Comparison of ENCODE assay signal across 21 cellular contexts in genomic region chr6:170231496-170232185, GRCh38. TPM values are rescaled to one million over a fixed set of nuclear protein-coding genes. Genes with fewer than 3 reads are reported as not detected.
DNase-seq lines count a peak whose midpoint lies in the region; FAIRE-seq and TF ChIP-seq lines count a peak whose summit lies in the region.
"Had no signal": no experiment of that assay in that cellular context is flagged by ENCODE, and none has a peak within 500 bp of the region (broad histone marks: within the 10 kb centered on the region; RNA-seq: fewer than 3 reads in every experiment).

No MANE protein-coding gene starts in this region.

- peak overlapping the region; percentile 54 for H3K27ac Mint-ChIP-seq in activated CD4-positive, alpha-beta T cell treated with anti-CD3 and anti-CD28 coated beads, Interleukin-2, amount 10 ng/mL, durations not matched to agents 7 days and 5 days
- no peak overlapping the region for H3K27ac Mint-ChIP-seq in MCF 10A (ENCODE audit: low read depth, unreplicated experiment)
- H3K27ac Mint-ChIP-seq: activated naive CD8-positive, alpha-beta T cell; stimulated activated naive CD8-positive, alpha-beta T cell treated with anti-CD3 and anti-CD28 coated beads, Interleukin-15, Interleukin-2, amounts not matched to agents 100 ng/mL and 50 ng/mL, for 24 hours had no signal

- CTCF ChIA-PET in activated CD4-positive, alpha-beta T cell treated with anti-CD3 and anti-CD28 coated beads, Interleukin-2, amount 10 ng/mL, durations not matched to agents 7 days and 5 days (lab: Charles Lee) = interaction anchor here (0.5 to 1.5 kb wide), 2 partner anchors 428 to 707 kb away, joined by 3 read pairs; no protein-coding TSS in a partner anchor
- CTCF ChIA-PET in MCF 10A (lab: Yijun Ruan, JAX) = interaction anchor here (1.4 kb wide), 1 partner anchor 263 kb away, joined by 4 read pairs; no protein-coding TSS in a partner anchor

- H3K4me3 ChIP-seq in small intestine (ENCODE audit: low read depth in 1 of 2, low read length in 2 of 2) = no peak overlapping the region
- H3K4me3 ChIP-seq: GM23248, left lung, pancreas, upper lobe of left lung had no signal

- H3K4me1 Mint-ChIP-seq in activated CD4-positive, alpha-beta T cell treated with anti-CD3 and anti-CD28 coated beads, Interleukin-2, amount 10 ng/mL, durations not matched to agents 7 days and 5 days = no peaks in the 10 kb centered on the region
- peaks cover 14% of the 10 kb centered on the region for H3K4me1 Mint-ChIP-seq in MCF 10A (ENCODE audit: insufficient read depth, unreplicated experiment)

- FAIRE-seq in small intestine (lab: Jason Lieb, UNC) (no peak), urothelium cell line (lab: Jason Lieb, UNC) (no peak), H54 (lab: Jason Lieb, UNC) (no peak)
- FAIRE-seq: pancreas had no signal

- no TSS peak for BruUV-seq in MCF 10A (replicated peaks; lab: Mats Ljungman, UMichigan)

- H3K9me3 ChIP-seq in small intestine (ENCODE audit: control insufficient read depth, low read depth) = no peaks in the 10 kb centered on the region
- H3K9me3 ChIP-seq: left lung, pancreas, upper lobe of left lung had no signal

- no peak for DNase-seq in activated CD4-positive, alpha-beta T cell treated with anti-CD3 and anti-CD28 coated beads, Interleukin-2, amount 10 ng/mL, durations not matched to agents 7 days and 5 days
- no peak for DNase-seq in activated CD4-positive, alpha-beta T cell treated with anti-CD3 and anti-CD28 coated beads for 4 hours
- DNase-seq in MCF 10A (ENCODE audit: unreplicated experiment) = peak; percentile 44
- peak; percentile 11 for DNase-seq in iris pigment epithelial cell (ENCODE audit: low read depth)
- DNase-seq in posterior vena cava (ENCODE audit: low spot score) = peak; percentile 46
- DNase-seq in small intestine = no peak
- DNase-seq in urothelium cell line (ENCODE audit: low spot score) = no peak
- no peak for DNase-seq in H54 (ENCODE audit: insufficient read length, low spot score)
- DNase-seq: 8988T; activated CD4-positive, CD25-positive, alpha-beta regulatory T cell treated with anti-CD3 and anti-CD28 coated beads, Interleukin-2, amount 50 U/mL, for 72 hours; dermis blood vessel endothelial cell; EL; erythroblast; GM23248; stimulated activated CD4-positive, alpha-beta T cell treated with anti-CD3 and anti-CD28 coated beads, Interleukin-2, amount 100 ng/mL, for 24 hours; T-helper 9 cell; upper lobe of left lung had no signal

- POLR2A ChIA-PET in activated CD4-positive, alpha-beta T cell treated with anti-CD3 and anti-CD28 coated beads, Interleukin-2, amount 10 ng/mL, durations not matched to agents 7 days and 5 days (lab: Charles Lee) = no interaction called here
- POLR2A ChIA-PET in MCF 10A (lab: Yijun Ruan, JAX) = interaction anchor here (1.0 kb wide), 1 partner anchor 74 kb away, joined by 3 read pairs; the partner anchor contains the start of gene FAM120B

- H3K27me3 ChIP-seq in small intestine (ENCODE audit: control insufficient read depth in 2 of 2, insufficient read depth in 2 of 2, low read length in 2 of 2) = no peaks in the 10 kb centered on the region
- H3K27me3 ChIP-seq: left lung, pancreas, upper lobe of left lung had no signal

- no peaks in the 10 kb centered on the region for H3K27me3 Mint-ChIP-seq in activated CD4-positive, alpha-beta T cell treated with anti-CD3 and anti-CD28 coated beads, Interleukin-2, amount 10 ng/mL, durations not matched to agents 7 days and 5 days
- H3K27me3 Mint-ChIP-seq in MCF 10A (ENCODE audit: insufficient read depth, unreplicated experiment) = no peaks in the 10 kb centered on the region
- H3K27me3 Mint-ChIP-seq: activated naive CD8-positive, alpha-beta T cell; stimulated activated naive CD8-positive, alpha-beta T cell treated with anti-CD3 and anti-CD28 coated beads, Interleukin-15, Interleukin-2, amounts not matched to agents 100 ng/mL and 50 ng/mL, for 24 hours had no signal

- no peak for TF ChIP-seq POLR2A in H54 (IDR thresholded peaks at IDR 0.05; ENCODE audit: low read depth, low read length)

- H3K9me3 Mint-ChIP-seq in activated CD4-positive, alpha-beta T cell treated with anti-CD3 and anti-CD28 coated beads, Interleukin-2, amount 10 ng/mL, durations not matched to agents 7 days and 5 days = no peaks in the 10 kb centered on the region
- no peaks in the 10 kb centered on the region for H3K9me3 Mint-ChIP-seq in MCF 10A (ENCODE audit: unreplicated experiment)
- H3K9me3 Mint-ChIP-seq: stimulated activated naive CD8-positive, alpha-beta T cell treated with anti-CD3 and anti-CD28 coated beads, Interleukin-15, Interleukin-2, amounts not matched to agents 100 ng/mL and 50 ng/mL, for 24 hours had no signal

- H3K27ac ChIP-seq in small intestine (ENCODE audit: low read depth in 1 of 2, low read length in 1 of 2) = no peak overlapping the region
- H3K27ac ChIP-seq: GM23248, left lung, pancreas, upper lobe of left lung had no signal

- no peaks in the 10 kb centered on the region for H3K4me1 ChIP-seq in small intestine (ENCODE audit: control insufficient read depth in 2 of 2, insufficient read depth in 1 of 2, low read depth in 1 of 2, low read length in 1 of 2)
- H3K4me1 ChIP-seq: left lung had no signal

- no peak for TF ChIP-seq CTCF in MCF 10A (IDR thresholded peaks at IDR 0.05; ENCODE audit: unreplicated experiment)

- no peak overlapping the region for H3K4me3 Mint-ChIP-seq in activated CD4-positive, alpha-beta T cell treated with anti-CD3 and anti-CD28 coated beads, Interleukin-2, amount 10 ng/mL, durations not matched to agents 7 days and 5 days
- no peak overlapping the region for H3K4me3 Mint-ChIP-seq in MCF 10A (ENCODE audit: unreplicated experiment)
- H3K4me3 Mint-ChIP-seq: activated naive CD8-positive, alpha-beta T cell; stimulated activated naive CD8-positive, alpha-beta T cell treated with anti-CD3 and anti-CD28 coated beads, Interleukin-15, Interleukin-2, amounts not matched to agents 100 ng/mL and 50 ng/mL, for 24 hours had no signal

- intact Hi-C loops in MCF 10A (cut with micrococcal nuclease) = no loop called here
- intact Hi-C loops in posterior vena cava (cut with DNase I) = no loop called here

- no peaks in the 10 kb centered on the region for H3K36me3 Mint-ChIP-seq in activated CD4-positive, alpha-beta T cell treated with anti-CD3 and anti-CD28 coated beads, Interleukin-2, amount 10 ng/mL, durations not matched to agents 7 days and 5 days (ENCODE audit: low read depth)
- no peaks in the 10 kb centered on the region for H3K36me3 Mint-ChIP-seq in MCF 10A (ENCODE audit: insufficient read depth, unreplicated experiment)
- H3K36me3 Mint-ChIP-seq: activated naive CD8-positive, alpha-beta T cell had no signal

- 80 to 82% (median 82%) methylated on average over 17 of the region's 17 CpGs for WGBS in small intestine, 3 donors

- H3K36me3 ChIP-seq in small intestine (ENCODE audit: control insufficient read depth in 2 of 2, insufficient read depth in 2 of 2, low read length in 2 of 2) = no peaks in the 10 kb centered on the region
- H3K36me3 ChIP-seq: left lung, pancreas, upper lobe of left lung had no signal

RNA-seq across cellular contexts. Expression of gene DLL1, which starts 59.2 kb away (rescaled TPM):
- total RNA-seq in activated CD4-positive, alpha-beta T cell treated with anti-CD3 and anti-CD28 coated beads, Interleukin-2, amount 10 ng/mL, durations not matched to agents 7 days and 5 days = under 1 TPM; 0.55 to 0.58 TPM
- total RNA-seq in MCF 10A (2022) (0.96 and 1.4 TPM in 2 replicates), posterior vena cava (10 to 100 TPM in 1 of 2 donors, 1 to 10 TPM in 1; 9.6 to 14.1 TPM)
- polyA plus RNA-seq in small intestine = 10 to 100 TPM in 1 of 3 donors, 1 to 10 TPM in 1, under 1 TPM in 1; 0.81 to 16.5 (median 1.8) TPM

Comparison
In these comparisons a context has a peak if more than half of its experiments do, and no peak if none do; other contexts are left out.
1. DNase-seq: peak in MCF 10A (single experiment), iris pigment epithelial cell (single experiment) and posterior vena cava (single experiment); none in activated CD4-positive, alpha-beta T cell treated with anti-CD3 and anti-CD28 coated beads, Interleukin-2, amount 10 ng/mL, durations not matched to agents 7 days and 5 days (single experiment), activated CD4-positive, alpha-beta T cell treated with anti-CD3 and anti-CD28 coated beads for 4 hours (0 of 2), small intestine (single experiment), urothelium cell line (single experiment) and H54 (single experiment).